ENCODE assay signal across 8 cellular contexts in the genomic region with DNA sequence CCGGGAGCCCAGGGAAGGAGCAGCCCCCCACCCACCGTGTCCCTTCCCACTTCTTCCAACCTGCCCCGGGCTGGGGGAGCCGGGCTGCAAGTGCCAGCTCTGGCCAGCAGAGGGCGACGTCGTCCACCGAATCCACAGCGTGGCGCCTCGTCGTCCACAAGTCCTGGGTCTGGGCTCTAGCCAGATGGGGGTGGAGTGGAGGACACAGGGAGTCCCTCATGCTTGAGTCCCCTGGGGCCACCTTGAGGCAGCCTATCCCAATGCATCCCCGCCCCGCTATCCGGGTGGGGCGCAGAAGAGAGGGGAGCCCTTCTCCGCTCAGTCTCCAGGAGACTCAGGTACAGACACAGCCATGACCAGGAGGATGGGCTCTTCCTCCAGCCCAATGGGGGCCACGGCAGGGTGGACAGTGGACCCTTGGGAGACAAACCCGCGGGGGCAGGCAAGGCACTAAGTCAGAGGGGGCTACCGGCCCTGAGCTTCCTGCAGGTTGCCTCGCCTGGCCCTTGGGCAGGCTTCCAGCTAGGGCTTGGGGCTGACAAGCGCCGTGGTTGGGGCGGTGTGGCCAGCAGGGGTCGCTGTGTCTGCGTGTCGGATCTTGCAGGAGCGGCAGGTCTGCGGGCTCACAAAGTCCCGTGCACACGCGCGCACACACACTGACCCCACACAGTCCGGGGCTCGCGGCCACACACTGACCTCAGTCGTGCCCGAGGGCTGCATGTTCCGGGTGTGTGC. TPM values are rescaled to one million over a fixed set of nuclear protein-coding genes. Genes with fewer than 3 reads are reported as not detected.
DNase-seq lines count a peak whose midpoint lies in the region; ATAC-seq and TF ChIP-seq lines count a peak whose summit lies in the region.

No MANE protein-coding gene starts in this region.

- peak overlapping the region; percentile 70 for H3K4me3 Mint-ChIP-seq in CD4-positive, alpha-beta T cell
- peak overlapping the region; percentile 31 to 58 (median 56) for H3K4me3 Mint-ChIP-seq in nephron
- peak overlapping the region; percentile 71 to 75 for H3K4me3 Mint-ChIP-seq in stimulated activated naive B cell treated with anti-CD40 and anti-IgM and Interleukin-4, amounts not matched to agents 10 μg/mL and 1 μg/mL and 100 μg/mL, for 72 hours

- no peaks in the 10 kb centered on the region for H3K36me3 Mint-ChIP-seq in CD4-positive, alpha-beta T cell (ENCODE audit: low read depth)
- no peaks in the 10 kb centered on the region for H3K36me3 Mint-ChIP-seq in nephron (ENCODE audit: low read depth)
- H3K36me3 Mint-ChIP-seq in stimulated activated naive B cell treated with anti-CD40 and anti-IgM and Interleukin-4, amounts not matched to agents 10 μg/mL and 1 μg/mL and 100 μg/mL, for 72 hours: no peaks in the 10 kb centered on the region

- H3K36me3 ChIP-seq in Panc1 (ENCODE audit: control insufficient read depth, insufficient read depth, low read length): no peaks in the 10 kb centered on the region

- peak; percentile 87 to 97 (median 93) for DNase-seq in CD4-positive, alpha-beta T cell
- DNase-seq in KBM-7: peak; percentile 91
- DNase-seq in Panc1 (ENCODE audit: low read depth, low spot score): peak; percentile 57
- peak; percentile 86 to 97 for DNase-seq in activated T-helper 1 cell treated with anti-CD3 and anti-CD28 coated beads, Interleukin-2, amount 50 U/mL, for 16 hours (ENCODE audit: low read depth in 1 of 2, low spot score in 1 of 2)
- DNase-seq in fibroblast of peridontal ligament (ENCODE audit: extremely low read depth): peak; percentile 81
- DNase-seq in stimulated activated naive B cell treated with anti-CD40 and anti-IgM and Interleukin-4, amounts not matched to agents 10 μg/mL and 1 μg/mL and 100 μg/mL, for 72 hours: peak; percentile 74

- H3K9me3 Mint-ChIP-seq in CD4-positive, alpha-beta T cell: no peaks in the 10 kb centered on the region
- no peaks in the 10 kb centered on the region for H3K9me3 Mint-ChIP-seq in nephron
- H3K9me3 Mint-ChIP-seq in stimulated activated naive B cell treated with anti-CD40 and anti-IgM and Interleukin-4, amounts not matched to agents 10 μg/mL and 1 μg/mL and 100 μg/mL, for 72 hours: no peaks in the 10 kb centered on the region

- H3K27ac ChIP-seq in CD4-positive, alpha-beta T cell (ENCODE audit: low read depth, low read length): no peak overlapping the region
- peak overlapping the region; percentile 71 for H3K27ac ChIP-seq in Panc1 (ENCODE audit: low read length)

- peaks cover 5% of the 10 kb centered on the region for H3K4me1 Mint-ChIP-seq in CD4-positive, alpha-beta T cell (ENCODE audit: low read depth)
- H3K4me1 Mint-ChIP-seq in nephron: peaks cover 5% of the 10 kb centered on the region
- H3K4me1 Mint-ChIP-seq in stimulated activated naive B cell treated with anti-CD40 and anti-IgM and Interleukin-4, amounts not matched to agents 10 μg/mL and 1 μg/mL and 100 μg/mL, for 72 hours: peaks cover 6 to 7% of the 10 kb centered on the region in 2 donors

- H3K4me3 ChIP-seq in Panc1 (ENCODE audit: low read depth in 2 of 2, low read length in 2 of 2): peak overlapping the region; percentile 33 to 64

- peak; percentile 96 for TF ChIP-seq CTCF in CD4-positive, alpha-beta T cell (IDR thresholded peaks at IDR 0.05)
- TF ChIP-seq CTCF in Panc1 (IDR thresholded peaks at IDR 0.05) (peak; percentile 95), nephron (IDR thresholded peaks at IDR 0.05; ENCODE audit: unreplicated experiment in 3 of 3) (peak; percentile 81 to 86 (median 85))

- no peak overlapping the region for H3K27ac Mint-ChIP-seq in CD4-positive, alpha-beta T cell
- H3K27ac Mint-ChIP-seq in nephron: peak overlapping the region in 1 of 3 experiments; percentile 23
- peak overlapping the region; percentile 70 for H3K27ac Mint-ChIP-seq in stimulated activated naive B cell treated with anti-CD40 and anti-IgM and Interleukin-4, amounts not matched to agents 10 μg/mL and 1 μg/mL and 100 μg/mL, for 72 hours

- peak; percentile 85 for ATAC-seq in CD4-positive, alpha-beta T cell (ENCODE audit: poor library complexity)
- ATAC-seq in GM21367 (IDR thresholded peaks at IDR 0.05; ENCODE audit: unreplicated experiment): peak; percentile 65
- ATAC-seq in Panc1: peak; percentile 84
- peak; percentile 88 to 90 for ATAC-seq in stimulated activated naive B cell treated with anti-CD40 and anti-IgM and Interleukin-4, amounts not matched to agents 10 μg/mL and 1 μg/mL and 100 μg/mL, for 72 hours (replicated peaks)

- H3K4me1 ChIP-seq in Panc1 (ENCODE audit: control insufficient read depth, insufficient read depth, low read length): peaks cover 25% of the 10 kb centered on the region

- CTCF ChIA-PET in CD4-positive, alpha-beta T cell (lab: Charles Lee): interaction anchor here (0.6 to 3.1 kb wide), 45 partner anchors 8 to 1936 kb away, joined by 3 to 36 read pairs (median 5); partner anchors contain the start of genes COX14, RACGAP1, SMARCD1 and TMBIM6
- CTCF ChIA-PET in Panc1 (lab: Charles Lee): interaction anchor here (0.5 to 2.8 kb wide), 15 partner anchors 22 to 347 kb away, joined by 3 to 30 read pairs (median 5); partner anchors contain the start of genes COX14 and SMARCD1

- intact Hi-C loops in CD4-positive, alpha-beta T cell (cut with DNase I, micrococcal nuclease): loop anchor here (1.0 to 5.0 kb wide), 3 partner anchors 89 to 210 kb away; no protein-coding TSS in a partner anchor
- intact Hi-C loops in Panc1 (cut with micrococcal nuclease; ENCODE audit: unreplicated experiment): loop anchor here (1.0 to 5.0 kb wide), 2 partner anchors 90 to 103 kb away; partner anchors contain the start of gene ASIC1

- peaks cover 46% of the 10 kb centered on the region for H3K27me3 ChIP-seq in CD4-positive, alpha-beta T cell (ENCODE audit: control insufficient read depth, insufficient read depth, low read length)
- no peaks in the 10 kb centered on the region for H3K27me3 ChIP-seq in Panc1 (ENCODE audit: control insufficient read depth, insufficient read depth, low read length)

- POLR2A ChIA-PET in CD4-positive, alpha-beta T cell (lab: Charles Lee): interaction anchor here (0.7 to 1.5 kb wide), 5 partner anchors 22 to 214 kb away, joined by 3 to 7 read pairs (median 3); partner anchors contain the start of gene COX14
- POLR2A ChIA-PET in Panc1 (lab: Charles Lee): no interaction called here

- H3K9me3 ChIP-seq in CD4-positive, alpha-beta T cell (ENCODE audit: control insufficient read depth, low read length): no peaks in the 10 kb centered on the region
- H3K9me3 ChIP-seq in Panc1 (ENCODE audit: control insufficient read depth, insufficient read depth, low read depth, low read length): no peaks in the 10 kb centered on the region

- BruUV-seq in Panc1 (replicated peaks; lab: Mats Ljungman, UMichigan): no TSS peak

- H3K27me3 Mint-ChIP-seq in CD4-positive, alpha-beta T cell: peaks cover 47% of the 10 kb centered on the region
- H3K27me3 Mint-ChIP-seq in nephron (ENCODE audit: low read depth): peaks cover 52% of the 10 kb centered on the region
- peaks cover 40 to 47% of the 10 kb centered on the region in 2 donors for H3K27me3 Mint-ChIP-seq in stimulated activated naive B cell treated with anti-CD40 and anti-IgM and Interleukin-4, amounts not matched to agents 10 μg/mL and 1 μg/mL and 100 μg/mL, for 72 hours

- in situ Hi-C loops in KBM-7 (cut with MboI; ENCODE audit: low pct_unique_long_range_greater_than_20kb, low sequenced_read_pairs): no loop called here
- in situ Hi-C loops in Panc1 (cut with HindIII; ENCODE audit: low pct_unique_long_range_greater_than_20kb, low sequenced_read_pairs): no loop called here

RNA-seq across cellular contexts. Expression of gene AQP5, which starts 5.5 kb away (rescaled TPM):
- total RNA-seq in CD4-positive, alpha-beta T cell: not detected
- total RNA-seq in Panc1 (2021; ENCODE audit: unreplicated experiment): 0.72 TPM
- 0.16 TPM for polyA plus RNA-seq in Panc1 (2012; ENCODE audit: insufficient read length)

RNA-seq across cellular contexts. Expression of gene AQP6, which starts 5.5 kb away (rescaled TPM):
- not detected for total RNA-seq in CD4-positive, alpha-beta T cell
- 0.31 TPM for total RNA-seq in Panc1 (2021; ENCODE audit: unreplicated experiment)
- 0.17 TPM for polyA plus RNA-seq in Panc1 (2012; ENCODE audit: insufficient read length)

RNA-seq across cellular contexts. Expression of gene AQP2, which starts 16.7 kb away (rescaled TPM):
- not detected for total RNA-seq in CD4-positive, alpha-beta T cell
- total RNA-seq in Panc1 (2021; ENCODE audit: unreplicated experiment): 0.36 TPM
- polyA plus RNA-seq in Panc1 (2012; ENCODE audit: insufficient read length): not detected

RNA-seq across cellular contexts. Expression of gene RACGAP1, which starts 58.1 kb away (rescaled TPM):
- total RNA-seq in CD4-positive, alpha-beta T cell: 1 to 10 TPM; 3.0 to 3.3 TPM
- total RNA-seq in Panc1 (2021; ENCODE audit: unreplicated experiment): 147 TPM
- polyA plus RNA-seq in Panc1 (2012; ENCODE audit: insufficient read length): 63.2 TPM
